Comparison of ENCODE assay signal across 8 cellular contexts in genomic region chr19:8445488-8446001, GRCh38. TPM values are rescaled to one million over a fixed set of nuclear protein-coding genes. Genes with fewer than 3 reads are reported as not detected.
DNase-seq lines count a peak whose midpoint lies in the region; ATAC-seq, FAIRE-seq and TF ChIP-seq lines count a peak whose summit lies in the region.

No MANE protein-coding gene starts in this region.

- CTCF ChIA-PET in K562 (lab: Yijun Ruan, JAX; ENCODE audit: low intra/inter-chr PET ratio): no interaction called here

- H3K36me3 ChIP-seq in K562 (ENCODE audit: control insufficient read depth, insufficient read depth, low read length) (peaks cover 39% of the 10 kb centered on the region), keratinocyte (ENCODE audit: control insufficient read depth in 2 of 2, extremely low read depth in 1 of 2, insufficient read depth in 2 of 2, low read length in 2 of 2) (peaks cover 2 to 12% of the 10 kb centered on the region in 2 experiments)

- H3K9me3 ChIP-seq in K562 (replicated peaks; ENCODE audit: control insufficient read depth, insufficient read depth, low read depth, low read length) (no peaks in the 10 kb centered on the region), keratinocyte (ENCODE audit: control insufficient read depth, low read depth, low read length) (no peaks in the 10 kb centered on the region)

- FAIRE-seq in K562 (lab: Jason Lieb, UNC) (peak; percentile 65), keratinocyte (lab: Jason Lieb, UNC) (no peak)

- no peak for TF ChIP-seq EP300 in K562 (IDR thresholded peaks at IDR 0.05; ENCODE audit: low read length)

- no peaks in the 10 kb centered on the region for H3K27me3 ChIP-seq in K562 (ENCODE audit: control insufficient read depth in 2 of 2, insufficient read depth in 2 of 2, low read length in 2 of 2)
- no peaks in the 10 kb centered on the region for H3K27me3 ChIP-seq in keratinocyte (ENCODE audit: control insufficient read depth, extremely low read depth, insufficient read depth, low read length)

- peak overlapping the region; percentile 98 for H3K27ac ChIP-seq in K562 (ENCODE audit: extremely low read depth, low read depth, low read length)
- peak overlapping the region; percentile 84 for H3K27ac ChIP-seq in keratinocyte (ENCODE audit: control insufficient read depth, insufficient read depth, low read length)

- TF ChIP-seq CTCF in K562 (IDR thresholded peaks at IDR 0.05 in 2 of 3, conservative IDR thresholded peaks at IDR 0.05 in 1 of 3; ENCODE audit: insufficient read depth in 2 of 3, low read depth in 1 of 3, low read length in 3 of 3) (no peak), keratinocyte (optimal IDR thresholded peaks at IDR 0.05 in 1 of 3, IDR thresholded peaks at IDR 0.05 in 1 of 3, conservative IDR thresholded peaks at IDR 0.05 in 1 of 3; ENCODE audit: extremely low read depth in 1 of 3, insufficient read depth in 2 of 3, low read length in 3 of 3) (no peak)

- no TSS peak for BruUV-seq in K562 (replicated peaks; lab: Mats Ljungman, UMichigan)

- ATAC-seq in GM18909 (IDR thresholded peaks at IDR 0.05; ENCODE audit: poor library complexity, unreplicated experiment) (peak; percentile 28), HG03442 (IDR thresholded peaks at IDR 0.05; ENCODE audit: unreplicated experiment) (peak; percentile 11), K562 (peak; percentile 68)

- dilution Hi-C loops in keratinocyte (cut with MboI; ENCODE audit: extremely low pct_ligation_motif_present, low sequenced_read_pairs): no loop called here

- H3K4me3 ChIP-seq in K562 (peak overlapping the region; percentile 96), keratinocyte (ENCODE audit: control insufficient read depth in 2 of 3, extremely low read depth in 1 of 3, insufficient read depth in 2 of 3, low read depth in 1 of 3, low read length in 3 of 3) (peak overlapping the region; percentile 72 to 95 (median 90))

- H3K9ac ChIP-seq in K562 (ENCODE audit: insufficient read depth in 1 of 2, low read depth in 2 of 2, low read length in 2 of 2) (peak overlapping the region; percentile 100), keratinocyte (ENCODE audit: control insufficient read depth, extremely low read depth, insufficient read depth, low read length) (peak overlapping the region; percentile 97)

- POLR2A ChIA-PET in K562 (lab: Yijun Ruan, JAX): interaction anchor here (0.6 to 4.4 kb wide), 8 partner anchors 12 to 91 kb away, joined by 3 to 31 read pairs (median 8); partner anchors contain the start of gene ZNF414

- H2AFZ ChIP-seq in K562 (ENCODE audit: low read depth, low read length) (no peak overlapping the region), keratinocyte (ENCODE audit: control insufficient read depth, low read length) (no peak overlapping the region)

- H3K4me2 ChIP-seq in K562 (ENCODE audit: insufficient read depth, low read length) (peak overlapping the region; percentile 88), keratinocyte (ENCODE audit: control insufficient read depth, extremely low read depth, insufficient read depth, low read depth, low read length) (peak overlapping the region; percentile 87)

- DNase-seq in AG08395 (ENCODE audit: low spot score): peak; percentile 29
- peak; percentile 17 for DNase-seq in T follicular helper cell (ENCODE audit: low read depth)
- DNase-seq in K562 (ENCODE audit: extremely low read depth in 1 of 4, low spot score in 3 of 4): peak; percentile 55 to 76 (median 74)
- DNase-seq in keratinocyte (ENCODE audit: low read depth, low spot score): no peak
- DNase-seq in stimulated activated CD4-positive, alpha-beta T cell treated with anti-CD3 and anti-CD28 coated beads, Interleukin-2, amount 100 ng/mL, for 48 hours: peak; percentile 41 to 42
- no peak for DNase-seq in NCI-H2107 treated with DMSO at 0.1 percent for 48 hours (lab: John Stamatoyannopoulos, UW; ENCODE audit: unreplicated experiment)

- peaks cover 35% of the 10 kb centered on the region for H4K20me1 ChIP-seq in K562 (replicated peaks; ENCODE audit: control insufficient read depth, insufficient read depth, low read length)
- peaks cover 24% of the 10 kb centered on the region for H4K20me1 ChIP-seq in keratinocyte (ENCODE audit: control insufficient read depth, extremely low read depth, insufficient read depth, low read length)

- H3K79me2 ChIP-seq in K562 (ENCODE audit: control insufficient read depth, insufficient read depth, low read length): peaks cover 57% of the 10 kb centered on the region
- peaks cover 55% of the 10 kb centered on the region for H3K79me2 ChIP-seq in keratinocyte (ENCODE audit: control insufficient read depth, insufficient read depth, low read length)

- intact Hi-C loops in K562 (cut with micrococcal nuclease): loop anchor here (2.0 kb wide), 1 partner anchor 27 kb away; no protein-coding TSS in a partner anchor

- TF ChIP-seq RAD21 in K562 (CRISPR knock-in tag; conservative IDR thresholded peaks at IDR 0.05 in 1 of 2, IDR thresholded peaks at IDR 0.05 in 1 of 2): no peak

- under 1% methylated on average over 31 of the region's 45 CpGs for WGBS in K562 (ENCODE audit: insufficient coverage, low coverage, missing lambda C conversion rate)

- H3K9me1 ChIP-seq in K562 (ENCODE audit: control insufficient read depth, insufficient read depth, low read length) (peaks cover 7% of the 10 kb centered on the region), keratinocyte (ENCODE audit: control insufficient read depth, extremely low read depth, insufficient read depth, low read length) (peaks cover 6% of the 10 kb centered on the region)

- in situ Hi-C loops in K562 (cut with MboI): no loop called here

- TF ChIP-seq POLR2A in K562 (conservative IDR thresholded peaks at IDR 0.05): no peak

- H3K4me1 ChIP-seq in K562 (replicated peaks in 1 of 2; ENCODE audit: control insufficient read depth in 2 of 2, insufficient read depth in 2 of 2, low read length in 2 of 2): peaks cover 23 to 38% of the 10 kb centered on the region in 2 experiments
- peaks cover 16% of the 10 kb centered on the region for H3K4me1 ChIP-seq in keratinocyte (ENCODE audit: control insufficient read depth, extremely low read depth, insufficient read depth, low read length)

RNA-seq across cellular contexts. Expression of gene HNRNPM, which starts 0.8 kb away (rescaled TPM):
- 202 and 306 TPM in 2 replicates for total RNA-seq in K562 (2011; cell fraction: chromatin; rRNA removed; ENCODE audit: low replicate concordance)
- 151 and 162 TPM in 2 replicates for total RNA-seq in K562 (2011; cell fraction: nucleolus; rRNA removed)
- total RNA-seq in K562 (2011; cell fraction: nucleoplasm; rRNA removed): 214 and 325 TPM in 2 replicates
- 195 and 251 TPM in 2 replicates for total RNA-seq in K562 (2014; rRNA removed)
- 130 and 168 TPM in 2 replicates for total RNA-seq in K562 (2014; rRNA removed; fragmentation: Illumina TruSeq; extraction: Trizol)
- total RNA-seq in K562 (2015; rRNA removed; fragmentation: Illumina TruSeq; extraction: Trizol): 186 and 204 TPM in 2 replicates
- total RNA-seq in K562 (2021): 283 and 340 TPM in 2 replicates
- 107 and 127 TPM in 2 replicates for polyA plus RNA-seq in K562 (2011; rRNA removed)
- 113 and 356 TPM in 2 replicates for polyA plus RNA-seq in K562 (2011; cell fraction: cytosol; rRNA removed)
- polyA plus RNA-seq in K562 (2011; cell fraction: nucleus; rRNA removed): 136 and 152 TPM in 2 replicates
- polyA plus RNA-seq in K562 (2012): 189 and 403 TPM in 2 replicates
- 241 and 264 TPM in 2 replicates for polyA plus RNA-seq in K562 (2014; fragmentation: Illumina TruSeq; extraction: Trizol)
- polyA plus RNA-seq in K562 (2014; fragmentation: Nextera tagmentation; extraction: Ambion mirVana): 10 to 100 TPM; 11.1 to 13.1 TPM
- 253 and 316 TPM in 2 replicates for polyA plus RNA-seq in K562 (2014; rRNA removed)
- 124 and 136 TPM in 2 replicates for polyA minus RNA-seq in K562 (2011; rRNA and poly(A)+ RNA removed)
- polyA minus RNA-seq in K562 (2011; cell fraction: cytosol; rRNA and poly(A)+ RNA removed): 128 and 153 TPM in 2 replicates
- 67.6 and 85.5 TPM in 2 replicates for polyA minus RNA-seq in K562 (2011; cell fraction: nucleus; rRNA and poly(A)+ RNA removed)
- polyA plus RNA-seq in keratinocyte: 45.7 to 126 TPM (median 110 TPM) in 3 replicates
- 170 TPM for polyA plus RNA-seq in keratinocyte (2011; ENCODE audit: low read depth)
- 67.4 and 87.1 TPM in 2 replicates for polyA plus RNA-seq in keratinocyte (2011; cell fraction: cytosol; rRNA removed)
- 99.1 and 124 TPM in 2 replicates for polyA plus RNA-seq in keratinocyte (2011; cell fraction: nucleus; rRNA removed)
- 78.3 and 223 TPM in 2 replicates for polyA plus RNA-seq in keratinocyte (2012; ENCODE audit: low replicate concordance)
- polyA minus RNA-seq in keratinocyte: 22.8 to 47.5 TPM (median 44.6 TPM) in 3 replicates
- 93.0 TPM for polyA minus RNA-seq in keratinocyte (2011; cell fraction: cytosol; rRNA and poly(A)+ RNA removed)
- 54.0 and 57.5 TPM in 2 replicates for polyA minus RNA-seq in keratinocyte (2011; cell fraction: nucleus; rRNA and poly(A)+ RNA removed)

RNA-seq across cellular contexts. Expression of gene MARCHF2, which starts 32.4 kb away (rescaled TPM):
- total RNA-seq in K562 (2011; cell fraction: chromatin; rRNA removed; ENCODE audit: low replicate concordance): 2.0 and 5.2 TPM in 2 replicates
- 6.2 and 6.5 TPM in 2 replicates for total RNA-seq in K562 (2011; cell fraction: nucleolus; rRNA removed)
- 4.1 and 4.8 TPM in 2 replicates for total RNA-seq in K562 (2011; cell fraction: nucleoplasm; rRNA removed)
- total RNA-seq in K562 (2014; rRNA removed) (6.4 and 9.6 TPM in 2 replicates), K562 (2014; rRNA removed; fragmentation: Illumina TruSeq; extraction: Trizol) (1.2 and 1.9 TPM in 2 replicates), K562 (2015; rRNA removed; fragmentation: Illumina TruSeq; extraction: Trizol) (1.9 and 2.2 TPM in 2 replicates), K562 (2021) (4.1 and 4.2 TPM in 2 replicates)
- polyA plus RNA-seq in K562 (2011; rRNA removed) (2.2 and 3.1 TPM in 2 replicates), K562 (2014; fragmentation: Illumina TruSeq; extraction: Trizol) (2.0 and 3.3 TPM in 2 replicates), K562 (2014; fragmentation: Nextera tagmentation; extraction: Ambion mirVana) (under 1 TPM; 0.39 to 0.41 TPM), K562 (2014; rRNA removed) (3.7 and 5.2 TPM in 2 replicates), keratinocyte (13.7 to 24.4 TPM (median 20.5 TPM) in 3 replicates)
- polyA plus RNA-seq in K562 (2011; cell fraction: cytosol; rRNA removed): 4.8 and 8.7 TPM in 2 replicates
- 2.6 and 6.9 TPM in 2 replicates for polyA plus RNA-seq in K562 (2011; cell fraction: nucleus; rRNA removed)
- 5.4 and 13.1 TPM in 2 replicates for polyA plus RNA-seq in K562 (2012)
- 0.63 and 1.4 TPM in 2 replicates for polyA minus RNA-seq in K562 (2011; rRNA and poly(A)+ RNA removed)
- 3.6 and 3.8 TPM in 2 replicates for polyA minus RNA-seq in K562 (2011; cell fraction: cytosol; rRNA and poly(A)+ RNA removed)
- polyA minus RNA-seq in K562 (2011; cell fraction: nucleus; rRNA and poly(A)+ RNA removed): 1.2 and 1.3 TPM in 2 replicates
- 4.1 TPM for polyA plus RNA-seq in keratinocyte (2011; ENCODE audit: low read depth)
- 11.3 and 32.9 TPM in 2 replicates for polyA plus RNA-seq in keratinocyte (2011; cell fraction: cytosol; rRNA removed)
- 7.8 and 11.6 TPM in 2 replicates for polyA plus RNA-seq in keratinocyte (2011; cell fraction: nucleus; rRNA removed)
- polyA plus RNA-seq in keratinocyte (2012; ENCODE audit: low replicate concordance): 19.0 and 22.9 TPM in 2 replicates
- polyA minus RNA-seq in keratinocyte: 12.4 to 26.9 TPM (median 24.2 TPM) in 3 replicates
- 67.7 TPM for polyA minus RNA-seq in keratinocyte (2011; cell fraction: cytosol; rRNA and poly(A)+ RNA removed)
- polyA minus RNA-seq in keratinocyte (2011; cell fraction: nucleus; rRNA and poly(A)+ RNA removed): 8.1 and 9.8 TPM in 2 replicates

RNA-seq across cellular contexts. Expression of gene RAB11B, which starts 55.4 kb away (rescaled TPM):
- 47.8 and 110 TPM in 2 replicates for total RNA-seq in K562 (2011; cell fraction: chromatin; rRNA removed; ENCODE audit: low replicate concordance)
- total RNA-seq in K562 (2011; cell fraction: nucleolus; rRNA removed): 74.5 and 92.6 TPM in 2 replicates
- total RNA-seq in K562 (2011; cell fraction: nucleoplasm; rRNA removed): 59.3 and 63.7 TPM in 2 replicates
- total RNA-seq in K562 (2014; rRNA removed): 13.8 and 14.6 TPM in 2 replicates
- total RNA-seq in K562 (2014; rRNA removed; fragmentation: Illumina TruSeq; extraction: Trizol): 2.1 and 2.9 TPM in 2 replicates
- total RNA-seq in K562 (2015; rRNA removed; fragmentation: Illumina TruSeq; extraction: Trizol): 6.5 and 9.1 TPM in 2 replicates
- 71.0 and 72.3 TPM in 2 replicates for total RNA-seq in K562 (2021)
- 18.4 and 36.4 TPM in 2 replicates for polyA plus RNA-seq in K562 (2011; rRNA removed)
- 33.8 and 40.2 TPM in 2 replicates for polyA plus RNA-seq in K562 (2011; cell fraction: cytosol; rRNA removed)
- 90.4 and 128 TPM in 2 replicates for polyA plus RNA-seq in K562 (2011; cell fraction: nucleus; rRNA removed)
- polyA plus RNA-seq in K562 (2012): 99.8 and 107 TPM in 2 replicates
- polyA plus RNA-seq in K562 (2014; fragmentation: Illumina TruSeq; extraction: Trizol): 14.3 and 42.6 TPM in 2 replicates
- 1 to 10 TPM in 1 of 2 experiments, under 1 TPM in 1; 0.74 to 1.0 TPM for polyA plus RNA-seq in K562 (2014; fragmentation: Nextera tagmentation; extraction: Ambion mirVana)
- 40.9 and 57.7 TPM in 2 replicates for polyA plus RNA-seq in K562 (2014; rRNA removed)
- polyA minus RNA-seq in K562 (2011; rRNA and poly(A)+ RNA removed): 7.2 and 11.7 TPM in 2 replicates
- 35.4 and 57.5 TPM in 2 replicates for polyA minus RNA-seq in K562 (2011; cell fraction: cytosol; rRNA and poly(A)+ RNA removed)
- 20.2 and 28.5 TPM in 2 replicates for polyA minus RNA-seq in K562 (2011; cell fraction: nucleus; rRNA and poly(A)+ RNA removed)
- 14.3 to 40.8 TPM (median 17.0 TPM) in 3 replicates for polyA plus RNA-seq in keratinocyte
- polyA plus RNA-seq in keratinocyte (2011; ENCODE audit: low read depth): 21.0 TPM
- polyA plus RNA-seq in keratinocyte (2011; cell fraction: cytosol; rRNA removed): 17.2 and 41.2 TPM in 2 replicates
- polyA plus RNA-seq in keratinocyte (2011; cell fraction: nucleus; rRNA removed): 42.2 and 51.7 TPM in 2 replicates
- polyA plus RNA-seq in keratinocyte (2012; ENCODE audit: low replicate concordance): 66.3 and 94.2 TPM in 2 replicates
- 19.0 to 35.3 TPM (median 20.4 TPM) in 3 replicates for polyA minus RNA-seq in keratinocyte
- polyA minus RNA-seq in keratinocyte (2011; cell fraction: cytosol; rRNA and poly(A)+ RNA removed): 80.6 TPM
- 21.7 and 30.6 TPM in 2 replicates for polyA minus RNA-seq in keratinocyte (2011; cell fraction: nucleus; rRNA and poly(A)+ RNA removed)

RNA-seq across cellular contexts. Expression of gene PRAM1, which starts 56.9 kb away (rescaled TPM):
- 0.69 TPM in 1 of 2 replicates, not detected in the other for total RNA-seq in K562 (2011; cell fraction: chromatin; rRNA removed; ENCODE audit: low replicate concordance)
- 0.39 TPM in 1 of 2 replicates, not detected in the other for total RNA-seq in K562 (2011; cell fraction: nucleolus; rRNA removed)
- not detected in 2 replicates for total RNA-seq in K562 (2011; cell fraction: nucleoplasm; rRNA removed)
- 0.05 TPM in 1 of 2 replicates, not detected in the other for total RNA-seq in K562 (2014; rRNA removed)
- not detected in 2 replicates for total RNA-seq in K562 (2014; rRNA removed; fragmentation: Illumina TruSeq; extraction: Trizol)
- total RNA-seq in K562 (2015; rRNA removed; fragmentation: Illumina TruSeq; extraction: Trizol): not detected in 2 replicates
- 0.09 and 0.11 TPM in 2 replicates for total RNA-seq in K562 (2021)
- not detected in 2 replicates for polyA plus RNA-seq in K562 (2011; rRNA removed)
- polyA plus RNA-seq in K562 (2011; cell fraction: cytosol; rRNA removed): not detected in 2 replicates
- polyA plus RNA-seq in K562 (2011; cell fraction: nucleus; rRNA removed): 0.26 TPM in 1 of 2 replicates, not detected in the other
- polyA plus RNA-seq in K562 (2012): 0.08 TPM in 1 of 2 replicates, not detected in the other
- 0.07 TPM in 1 of 2 replicates, not detected in the other for polyA plus RNA-seq in K562 (2014; fragmentation: Illumina TruSeq; extraction: Trizol)
- not detected for polyA plus RNA-seq in K562 (2014; fragmentation: Nextera tagmentation; extraction: Ambion mirVana)
- not detected in 2 replicates for polyA plus RNA-seq in K562 (2014; rRNA removed)
- not detected in 2 replicates for polyA minus RNA-seq in K562 (2011; rRNA and poly(A)+ RNA removed)
- not detected in 2 replicates for polyA minus RNA-seq in K562 (2011; cell fraction: cytosol; rRNA and poly(A)+ RNA removed)
- not detected in 2 replicates for polyA minus RNA-seq in K562 (2011; cell fraction: nucleus; rRNA and poly(A)+ RNA removed)
- polyA plus RNA-seq in keratinocyte: not detected in 3 replicates
- polyA plus RNA-seq in keratinocyte (2011; ENCODE audit: low read depth): 0.22 TPM
- not detected in 2 replicates for polyA plus RNA-seq in keratinocyte (2011; cell fraction: cytosol; rRNA removed)
- polyA plus RNA-seq in keratinocyte (2011; cell fraction: nucleus; rRNA removed): 0.12 TPM in 1 of 2 replicates, not detected in the other
- polyA plus RNA-seq in keratinocyte (2012; ENCODE audit: low replicate concordance): 0.23 TPM in 1 of 2 replicates, not detected in the other
- not detected in 3 replicates for polyA minus RNA-seq in keratinocyte
- not detected for polyA minus RNA-seq in keratinocyte (2011; cell fraction: cytosol; rRNA and poly(A)+ RNA removed)
- polyA minus RNA-seq in keratinocyte (2011; cell fraction: nucleus; rRNA and poly(A)+ RNA removed): not detected in 2 replicates

Comparison
In these comparisons a context has a peak if more than half of its experiments do, and no peak if none do; other contexts are left out.
1. DNase-seq: peak in AG08395 (single experiment), T follicular helper cell (single experiment), K562 (4 of 4) and stimulated activated CD4-positive, alpha-beta T cell treated with anti-CD3 and anti-CD28 coated beads, Interleukin-2, amount 100 ng/mL, for 48 hours (2 of 2); none in keratinocyte (single experiment) and NCI-H2107 treated with DMSO at 0.1 percent for 48 hours (single experiment).
2. ATAC-seq: peak in every context shown above with its lines; median percentile 68 in K562; 28 in GM18909; 11 in HG03442.